Comparison of ENCODE assay signal across 2 cellular contexts in genomic region chr21:32611471-32611997, GRCh38.
TF ChIP-seq lines count a peak whose summit lies in the region.

No MANE protein-coding gene starts in this region.

TF ChIP-seq in SK-N-SH treated with all-trans-retinoic acid at 6 μM for 48 hours, 23 proteins besides CTCF, POLR2A, EP300 and RAD21 (continued from another document):
- TF ChIP-seq TSHZ2 (CRISPR knock-in tag; IDR thresholded peaks at IDR 0.05) (no peak), ARNTL (CRISPR knock-in tag; IDR thresholded peaks at IDR 0.05; ENCODE audit: borderline replicate concordance, low read depth) (no peak), ZFP30 (CRISPR knock-in tag; IDR thresholded peaks at IDR 0.05) (no peak), TCF4 (CRISPR knock-in tag; IDR thresholded peaks at IDR 0.05; ENCODE audit: borderline replicate concordance) (no peak), PATZ1 (CRISPR knock-in tag; IDR thresholded peaks at IDR 0.05; ENCODE audit: borderline replicate concordance) (no peak), SNAI2 (CRISPR knock-in tag; IDR thresholded peaks at IDR 0.05) (no peak), ZC3H10 (CRISPR knock-in tag; IDR thresholded peaks at IDR 0.05) (no peak), RARB (CRISPR knock-in tag; IDR thresholded peaks at IDR 0.05) (no peak), PPARA (CRISPR knock-in tag; IDR thresholded peaks at IDR 0.05; ENCODE audit: borderline replicate concordance) (no peak), ZFP3 (CRISPR knock-in tag; IDR thresholded peaks at IDR 0.05) (no peak), ESRRG (CRISPR knock-in tag; IDR thresholded peaks at IDR 0.05) (no peak), ZNF565 (CRISPR knock-in tag; conservative IDR thresholded peaks at IDR 0.05; ENCODE audit: low read depth) (no peak), BACH2 (CRISPR knock-in tag; IDR thresholded peaks at IDR 0.05; ENCODE audit: borderline replicate concordance) (no peak), CSRNP3 (CRISPR knock-in tag; IDR thresholded peaks at IDR 0.05) (no peak), TOX (CRISPR knock-in tag; IDR thresholded peaks at IDR 0.05; ENCODE audit: borderline replicate concordance) (no peak), ISL1 (CRISPR knock-in tag; IDR thresholded peaks at IDR 0.05) (no peak), OSR1 (CRISPR knock-in tag; IDR thresholded peaks at IDR 0.05) (no peak), ZNF8 (CRISPR knock-in tag; IDR thresholded peaks at IDR 0.05) (no peak)
- TF ChIP-seq, protein P1, sequence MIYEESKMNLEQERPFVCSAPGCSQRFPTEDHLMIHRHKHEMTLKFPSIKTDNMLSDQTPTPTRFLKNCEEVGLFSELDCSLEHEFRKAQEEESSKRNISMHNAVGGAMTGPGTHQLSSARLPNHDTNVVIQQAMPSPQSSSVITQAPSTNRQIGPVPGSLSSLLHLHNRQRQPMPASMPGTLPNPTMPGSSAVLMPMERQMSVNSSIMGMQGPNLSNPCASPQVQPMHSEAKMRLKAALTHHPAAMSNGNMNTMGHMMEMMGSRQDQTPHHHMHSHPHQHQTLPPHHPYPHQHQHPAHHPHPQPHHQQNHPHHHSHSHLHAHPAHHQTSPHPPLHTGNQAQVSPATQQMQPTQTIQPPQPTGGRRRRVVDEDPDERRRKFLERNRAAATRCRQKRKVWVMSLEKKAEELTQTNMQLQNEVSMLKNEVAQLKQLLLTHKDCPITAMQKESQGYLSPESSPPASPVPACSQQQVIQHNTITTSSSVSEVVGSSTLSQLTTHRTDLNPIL (CRISPR knock-in tag; IDR thresholded peaks at IDR 0.05; ENCODE audit: low read depth): no peak
TF ChIP-seq in SK-N-SH treated with all-trans-retinoic acid at 6 μM for 48 hours: peak in this region for 0.

TF ChIP-seq in GM12878, 131 proteins besides CTCF, POLR2A, EP300 and RAD21 (continued from another document):
- TF ChIP-seq, protein P2, sequence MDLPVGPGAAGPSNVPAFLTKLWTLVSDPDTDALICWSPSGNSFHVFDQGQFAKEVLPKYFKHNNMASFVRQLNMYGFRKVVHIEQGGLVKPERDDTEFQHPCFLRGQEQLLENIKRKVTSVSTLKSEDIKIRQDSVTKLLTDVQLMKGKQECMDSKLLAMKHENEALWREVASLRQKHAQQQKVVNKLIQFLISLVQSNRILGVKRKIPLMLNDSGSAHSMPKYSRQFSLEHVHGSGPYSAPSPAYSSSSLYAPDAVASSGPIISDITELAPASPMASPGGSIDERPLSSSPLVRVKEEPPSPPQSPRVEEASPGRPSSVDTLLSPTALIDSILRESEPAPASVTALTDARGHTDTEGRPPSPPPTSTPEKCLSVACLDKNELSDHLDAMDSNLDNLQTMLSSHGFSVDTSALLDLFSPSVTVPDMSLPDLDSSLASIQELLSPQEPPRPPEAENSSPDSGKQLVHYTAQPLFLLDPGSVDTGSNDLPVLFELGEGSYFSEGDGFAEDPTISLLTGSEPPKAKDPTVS (IDR thresholded peaks at IDR 0.05; ENCODE audit: low read depth, low read length): no peak
